ENCODE assay signal across 16 cellular contexts in the genomic region with DNA sequence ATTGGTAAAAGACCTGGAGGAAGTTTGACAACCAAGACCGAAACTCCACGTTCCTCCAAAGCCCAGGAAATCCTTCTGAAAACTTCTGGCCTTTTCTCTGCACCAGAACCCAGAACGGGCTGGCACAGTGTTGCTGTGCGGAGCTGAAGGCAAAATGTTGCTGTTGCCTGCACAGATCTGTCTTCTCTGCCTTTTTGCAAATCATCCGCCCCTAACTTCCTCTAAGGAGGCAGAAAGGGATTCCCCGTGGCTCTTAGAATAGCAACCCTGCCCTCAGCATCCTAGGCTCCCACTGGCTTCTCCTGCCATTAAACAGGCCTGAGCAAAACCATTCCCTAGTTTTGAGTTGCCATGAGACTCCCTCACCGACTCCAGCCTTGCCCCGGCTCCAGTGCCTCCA. TPM values are rescaled to one million over a fixed set of nuclear protein-coding genes. Genes with fewer than 3 reads are reported as not detected.
A peak's percentile ranks its signal among the peaks of the same experiment; 100 is the strongest.
DNase-seq lines count a peak whose midpoint lies in the region; ATAC-seq, FAIRE-seq and TF ChIP-seq lines count a peak whose summit lies in the region.
"Had no signal": no experiment of that assay in that cellular context is flagged by ENCODE, and none has a peak within 500 bp of the region (broad histone marks: within the 10 kb centered on the region; RNA-seq: fewer than 3 reads in every experiment).

No MANE protein-coding gene starts in this region.

- TF ChIP-seq POLR2A in right lobe of liver (IDR thresholded peaks at IDR 0.05), result no peak
- TF ChIP-seq POLR2A in HepG2 (IDR thresholded peaks at IDR 0.05; ENCODE audit: insufficient read depth in 1 of 2, low read depth in 2 of 2, low read length in 2 of 2), result no peak

- H3K27ac ChIP-seq in right lobe of liver (no peak overlapping the region), HepG2 (ENCODE audit: extremely low read length, insufficient read depth, low read length) (no peak overlapping the region), tibial artery (no peak overlapping the region)
- H3K27ac ChIP-seq: foreskin keratinocyte, parathyroid adenoma, VCaP had no signal

- H4K20me1 ChIP-seq in HepG2 (ENCODE audit: insufficient read depth, low read length), result no peaks in the 10 kb centered on the region

- H3K27ac Mint-ChIP-seq in activated naive CD8-positive, alpha-beta T cell treated with anti-CD3 and anti-CD28 coated beads, Interleukin-2, amount 50 U/mL, for 24 hours, result peak overlapping the region; percentile 65

- POLR2A ChIA-PET in HepG2 (lab: Yijun Ruan, JAX), result no interaction called here

- no peaks in the 10 kb centered on the region for H3K4me1 ChIP-seq in right lobe of liver
- no peaks in the 10 kb centered on the region for H3K4me1 ChIP-seq in HepG2 (ENCODE audit: insufficient read depth, low read length)
- H3K4me1 ChIP-seq in tibial artery, result no peaks in the 10 kb centered on the region
- H3K4me1 ChIP-seq: foreskin keratinocyte, parathyroid adenoma had no signal

- no peaks in the 10 kb centered on the region for H3K9me3 Mint-ChIP-seq in activated naive CD8-positive, alpha-beta T cell treated with anti-CD3 and anti-CD28 coated beads, Interleukin-2, amount 50 U/mL, for 24 hours

- ATAC-seq in right lobe of liver, result peak; percentile 17 to 31 (median 24)
- ATAC-seq in HepG2, result no peak
- peak; percentile 32 for ATAC-seq in HG02884 (IDR thresholded peaks at IDR 0.05; ENCODE audit: unreplicated experiment)
- no peak for ATAC-seq in activated naive CD8-positive, alpha-beta T cell treated with anti-CD3 and anti-CD28 coated beads, Interleukin-2, amount 50 U/mL, for 24 hours
- ATAC-seq in HG03378 (IDR thresholded peaks at IDR 0.05; ENCODE audit: unreplicated experiment), result no peak
- no peak for ATAC-seq in HG03095 (IDR thresholded peaks at IDR 0.05; ENCODE audit: unreplicated experiment)
- ATAC-seq: foreskin keratinocyte had no signal

- H3K36me3 Mint-ChIP-seq in activated naive CD8-positive, alpha-beta T cell treated with anti-CD3 and anti-CD28 coated beads, Interleukin-2, amount 50 U/mL, for 24 hours (ENCODE audit: low read depth), result peaks cover 48% of the 10 kb centered on the region

- H3K4me3 Mint-ChIP-seq in activated naive CD8-positive, alpha-beta T cell treated with anti-CD3 and anti-CD28 coated beads, Interleukin-2, amount 50 U/mL, for 24 hours, result no peak overlapping the region

- BruUV-seq in HepG2 (replicated peaks; lab: Mats Ljungman, UMichigan), result no TSS peak

- no peak overlapping the region for H2AFZ ChIP-seq in HepG2 (ENCODE audit: low read length)
- H2AFZ ChIP-seq: parathyroid adenoma had no signal

- H3K4me3 ChIP-seq in right lobe of liver (no peak overlapping the region), HepG2 (replicated peaks in 1 of 3; ENCODE audit: insufficient read depth in 1 of 3, low read depth in 2 of 3, low read length in 3 of 3) (no peak overlapping the region), foreskin fibroblast (ENCODE audit: low read depth in 1 of 2, low read length in 2 of 2) (no peak overlapping the region), tibial artery (no peak overlapping the region)

- no peaks in the 10 kb centered on the region for H3K36me3 ChIP-seq in right lobe of liver
- H3K36me3 ChIP-seq in HepG2 (replicated peaks in 1 of 2; ENCODE audit: control insufficient read depth in 1 of 2, insufficient read depth in 2 of 2, low read length in 2 of 2), result no peaks in the 10 kb centered on the region
- no peaks in the 10 kb centered on the region for H3K36me3 ChIP-seq in tibial artery

- TF ChIP-seq CTCF in right lobe of liver (IDR thresholded peaks at IDR 0.05) (no peak), HepG2 (CRISPR knock-in tag; IDR thresholded peaks at IDR 0.05) (no peak), foreskin fibroblast (IDR thresholded peaks at IDR 0.05; ENCODE audit: low read depth, low read length) (no peak), tibial artery (IDR thresholded peaks at IDR 0.05) (no peak)

- no peak for TF ChIP-seq EP300 in HepG2 (IDR thresholded peaks at IDR 0.05; ENCODE audit: low read depth in 2 of 2, low read length in 2 of 2)
- no peak for TF ChIP-seq EP300 in HepG2 (CRISPR knock-in tag; IDR thresholded peaks at IDR 0.05; ENCODE audit: borderline replicate concordance)

- no peak for TF ChIP-seq RAD21 in HepG2 (CRISPR knock-in tag; IDR thresholded peaks at IDR 0.05)

- FAIRE-seq in HepG2 (lab: Jason Lieb, UNC), result no peak
- FAIRE-seq: bronchial epithelial cell, H1 had no signal

- H3K4me1 Mint-ChIP-seq in activated naive CD8-positive, alpha-beta T cell treated with anti-CD3 and anti-CD28 coated beads, Interleukin-2, amount 50 U/mL, for 24 hours, result peaks cover 97% of the 10 kb centered on the region

- DNase-seq in right lobe of liver, result no peak
- DNase-seq in HepG2 (ENCODE audit: low spot score), result no peak
- no peak for DNase-seq in activated naive CD8-positive, alpha-beta T cell treated with anti-CD3 and anti-CD28 coated beads, Interleukin-2, amount 50 U/mL, for 24 hours
- DNase-seq in foreskin fibroblast, result no peak
- DNase-seq in tibial artery, result no peak
- DNase-seq: activated T-cell treated with anti-CD3 and anti-CD28 coated beads, Interleukin-2, amount 50 U/mL, for 48 hours; DND-41; foreskin keratinocyte; mesenchymal stem cell had no signal

- no peak overlapping the region for H3K4me2 ChIP-seq in HepG2 (ENCODE audit: low read depth, low read length)

- no peaks in the 10 kb centered on the region for H3K27me3 Mint-ChIP-seq in activated naive CD8-positive, alpha-beta T cell treated with anti-CD3 and anti-CD28 coated beads, Interleukin-2, amount 50 U/mL, for 24 hours

- H3K27me3 ChIP-seq in right lobe of liver (no peaks in the 10 kb centered on the region), HepG2 (ENCODE audit: control insufficient read depth in 1 of 2, insufficient read depth in 2 of 2, low read length in 2 of 2) (peaks cover 0 to 40% of the 10 kb centered on the region in 2 experiments; a peak in 2 of 5 replicates), tibial artery (peaks cover 0 to 33% of the 10 kb centered on the region in 2 donors)

- no peaks in the 10 kb centered on the region for H3K9me3 ChIP-seq in right lobe of liver
- no peaks in the 10 kb centered on the region for H3K9me3 ChIP-seq in HepG2 (ENCODE audit: low read length)
- no peaks in the 10 kb centered on the region for H3K9me3 ChIP-seq in tibial artery

- H3K9ac ChIP-seq in HepG2 (ENCODE audit: insufficient read depth, low read depth, low read length), result no peak overlapping the region
- H3K9ac ChIP-seq: parathyroid adenoma had no signal

- CTCF ChIA-PET in HepG2 (lab: Yijun Ruan, JAX; ENCODE audit: low intra/inter-chr PET ratio, low total read pairs), result no interaction called here

- intact Hi-C loops in right lobe of liver (cut with DNase I) (no loop called here), HepG2 (cut with micrococcal nuclease; ENCODE audit: unreplicated experiment) (no loop called here), tibial artery (cut with DNase I; ENCODE audit: low total_unique reads) (no loop called here)

- in situ Hi-C loops in HepG2 (cut with HindIII; ENCODE audit: extremely low pct_ligation_motif_present, low pct_unique_long_range_greater_than_20kb), result no loop called here

- no peaks in the 10 kb centered on the region for H3K79me2 ChIP-seq in HepG2 (ENCODE audit: insufficient read depth, low read length)
- H3K79me2 ChIP-seq: parathyroid adenoma had no signal

- WGBS in right lobe of liver (ENCODE audit: insufficient coverage, low coverage, low lambda C conversion rate, missing lambda C conversion rate), result 64% methylated on average over 7 of the region's 8 CpGs
- 18% methylated on average over 8 of the region's 8 CpGs for WGBS in HepG2 (ENCODE audit: low lambda C conversion rate)

TF ChIP-seq in HepG2, 621 proteins besides CTCF, POLR2A, EP300 and RAD21 (continues in another document):
- TF ChIP-seq ZNF549 (CRISPR knock-in tag; IDR thresholded peaks at IDR 0.05) (no peak), DMAP1 (CRISPR knock-in tag; IDR thresholded peaks at IDR 0.05) (no peak), SMAD3 (CRISPR knock-in tag; IDR thresholded peaks at IDR 0.05) (no peak), HNRNPL (IDR thresholded peaks at IDR 0.05; ENCODE audit: low read depth, low read length) (no peak), ATF7-NPFF (CRISPR knock-in tag; IDR thresholded peaks at IDR 0.05; ENCODE audit: low read depth) (no peak), SATB2 (CRISPR knock-in tag; IDR thresholded peaks at IDR 0.05) (no peak), SYNCRIP (IDR thresholded peaks at IDR 0.05; ENCODE audit: insufficient read depth, low read depth, low read length) (no peak), TBP (CRISPR knock-in tag; IDR thresholded peaks at IDR 0.05) (no peak), ZNF773 (CRISPR knock-in tag; IDR thresholded peaks at IDR 0.05; ENCODE audit: borderline replicate concordance) (no peak), AGO2 (optimal IDR thresholded peaks at IDR 0.05; ENCODE audit: low read depth, low read length) (no peak)

RNA-seq across cellular contexts. Expression of gene FIGNL1, which starts 44.9 kb away (rescaled TPM):
- total RNA-seq in right lobe of liver (10 to 100 TPM in 1 of 6 experiments, 1 to 10 TPM in 5; 2.0 to 12.2 (median 4.4) TPM), HepG2 (2016; rRNA removed; fragmentation: Illumina TruSeq; extraction: Trizol) (20.9 and 28.0 TPM in 2 replicates)
- total RNA-seq in HepG2 (2016; cell fraction: cytosol; rRNA removed; fragmentation: Illumina TruSeq; extraction: Trizol; ENCODE audit: low read depth), result 2.0 and 2.4 TPM in 2 replicates
- total RNA-seq in HepG2 (2016; cell fraction: insoluble cytoplasmic fraction; rRNA removed; fragmentation: Illumina TruSeq; extraction: Trizol), result 17.5 and 28.7 TPM in 2 replicates
- 5.7 and 6.4 TPM in 2 replicates for total RNA-seq in HepG2 (2016; cell fraction: membrane; rRNA removed; fragmentation: Illumina TruSeq; extraction: Trizol)
- total RNA-seq in HepG2 (2016; cell fraction: nucleus; rRNA removed; fragmentation: Illumina TruSeq; extraction: Trizol), result 15.1 and 16.9 TPM in 2 replicates
- polyA plus RNA-seq in HepG2 (2011; rRNA removed), result 4.0 and 6.3 TPM in 2 replicates
- 1.3 and 1.5 TPM in 2 replicates for polyA plus RNA-seq in HepG2 (2011; cell fraction: cytosol; rRNA removed)
- 2.8 and 3.7 TPM in 2 replicates for polyA plus RNA-seq in HepG2 (2011; cell fraction: nucleus; rRNA removed)
- polyA plus RNA-seq in HepG2 (2012), result 3.2 and 5.2 TPM in 2 replicates
- polyA plus RNA-seq in HepG2 (2016; cell fraction: cytosol; fragmentation: Illumina TruSeq; extraction: Trizol; ENCODE audit: low read depth), result 0.41 and 0.53 TPM in 2 replicates
- 17.2 and 19.0 TPM in 2 replicates for polyA plus RNA-seq in HepG2 (2016; cell fraction: insoluble cytoplasmic fraction; fragmentation: Illumina TruSeq; extraction: Trizol; ENCODE audit: low read depth)
- polyA plus RNA-seq in HepG2 (2016; cell fraction: membrane; fragmentation: Illumina TruSeq; extraction: Trizol; ENCODE audit: low read depth), result 1.4 and 1.5 TPM in 2 replicates
- polyA plus RNA-seq in HepG2 (2016; cell fraction: nucleus; fragmentation: Illumina TruSeq; extraction: Trizol; ENCODE audit: insufficient read depth, low read depth), result 15.8 and 16.9 TPM in 2 replicates
- 8.0 and 34.7 TPM in 2 replicates for polyA minus RNA-seq in HepG2 (2011; rRNA and poly(A)+ RNA removed; ENCODE audit: low replicate concordance)
- polyA minus RNA-seq in HepG2 (2011; cell fraction: cytosol; rRNA and poly(A)+ RNA removed), result 2.7 and 7.0 TPM in 2 replicates
- polyA minus RNA-seq in HepG2 (2011; cell fraction: nucleus; rRNA and poly(A)+ RNA removed), result 13.6 and 16.1 TPM in 2 replicates

Comparison
In these comparisons a context has a peak if more than half of its experiments do, and no peak if none do; other contexts are left out.
1. ATAC-seq: peak in right lobe of liver (4 of 4) and HG02884 (single experiment); none in HepG2 (single experiment), activated naive CD8-positive, alpha-beta T cell treated with anti-CD3 and anti-CD28 coated beads, Interleukin-2, amount 50 U/mL, for 24 hours (single experiment), HG03378 (single experiment) and HG03095 (single experiment).